8 cellular contexts compared by ENCODE assay signal in the genomic region with DNA sequence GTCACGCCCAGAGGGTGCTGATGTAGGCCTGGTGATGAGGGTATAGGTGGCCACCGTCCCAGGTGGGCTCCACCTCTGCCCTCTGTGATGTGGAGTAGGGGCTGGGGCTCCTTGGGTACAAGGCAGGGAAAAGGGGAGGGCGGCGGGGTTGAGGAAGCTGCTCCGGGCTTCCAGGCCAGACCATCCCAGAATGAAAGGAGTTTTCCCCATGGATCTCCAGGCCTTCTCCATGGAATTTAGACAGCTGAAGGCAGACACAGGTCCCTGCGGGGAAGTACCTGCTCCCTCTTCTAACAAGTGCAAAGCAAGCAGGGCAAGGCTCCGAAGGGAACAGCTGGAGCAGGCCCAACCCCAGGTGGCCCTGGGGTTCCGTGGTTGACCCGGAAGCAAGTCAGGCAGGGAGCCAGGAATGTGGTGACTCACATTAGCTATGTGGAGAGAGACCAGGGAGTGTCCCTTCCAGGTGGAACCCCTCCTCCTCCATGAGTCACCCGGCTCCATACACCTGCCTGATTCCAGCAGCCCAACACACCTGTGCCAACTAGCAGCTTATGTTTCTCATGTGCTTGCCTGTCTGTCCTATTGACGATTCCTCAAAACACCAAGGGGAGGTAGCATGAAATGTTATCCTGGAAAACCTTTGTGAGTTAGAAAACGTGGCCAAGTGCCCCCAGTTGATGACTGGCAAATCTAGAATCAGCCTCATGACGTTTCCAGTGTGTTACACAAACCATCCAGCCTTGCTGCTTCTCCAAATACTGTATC. TPM values are rescaled to one million over a fixed set of nuclear protein-coding genes. Genes with fewer than 3 reads are reported as not detected.
A peak's percentile ranks its signal among the peaks of the same experiment; 100 is the strongest.
DNase-seq lines count a peak whose midpoint lies in the region; ATAC-seq and TF ChIP-seq lines count a peak whose summit lies in the region.

No MANE protein-coding gene starts in this region.

- H3K27me3 ChIP-seq in CD4-positive, alpha-beta memory T cell (ENCODE audit: insufficient read depth, low read length) = no peaks in the 10 kb centered on the region
- H3K27me3 ChIP-seq in RWPE2 (ENCODE audit: insufficient read depth, poor library complexity, severe bottlenecking) (no peaks in the 10 kb centered on the region), muscle layer of colon (ENCODE audit: control insufficient read depth in 1 of 2, insufficient read depth in 2 of 2, low read length in 2 of 2) (no peaks in the 10 kb centered on the region)

- H3K36me3 ChIP-seq in CD4-positive, alpha-beta memory T cell (ENCODE audit: insufficient read depth, low read length) = no peaks in the 10 kb centered on the region
- H3K36me3 ChIP-seq in RWPE2 (ENCODE audit: low read depth) = no peaks in the 10 kb centered on the region
- no peaks in the 10 kb centered on the region for H3K36me3 ChIP-seq in muscle layer of colon (ENCODE audit: insufficient read depth, low read length)

- H3K4me3 Mint-ChIP-seq in CD4-positive, alpha-beta memory T cell = peak overlapping the region in 5 of 8 donors; percentile 27 to 88 (median 80)
- H3K4me3 Mint-ChIP-seq in effector memory CD8-positive, alpha-beta T cell = peak overlapping the region in 1 of 2 donors; percentile 87

- peak in 1 of 5 donors; percentile 71 for DNase-seq in CD4-positive, alpha-beta memory T cell
- peak; percentile 65 for DNase-seq in HuH-7 (ENCODE audit: low spot score)
- peak; percentile 99 for DNase-seq in RWPE2 (ENCODE audit: low spot score)
- no peak for DNase-seq in effector memory CD8-positive, alpha-beta T cell

- no peak overlapping the region for H3K4me3 ChIP-seq in CD4-positive, alpha-beta memory T cell (ENCODE audit: low read length in 2 of 2)
- no peak overlapping the region for H3K4me3 ChIP-seq in RWPE2 (ENCODE audit: severe bottlenecking)
- no peak overlapping the region for H3K4me3 ChIP-seq in muscle layer of colon (ENCODE audit: low read depth in 1 of 2, low read length in 2 of 2)

- no peak overlapping the region for H3K9ac ChIP-seq in muscle layer of colon (ENCODE audit: low read length)

- peak overlapping the region; percentile 49 for H3K27ac ChIP-seq in CD4-positive, alpha-beta memory T cell (ENCODE audit: low read depth, low read length)
- H3K27ac ChIP-seq in RWPE2 (ENCODE audit: poor library complexity, severe bottlenecking) (peak overlapping the region; percentile 88), muscle layer of colon (ENCODE audit: low read depth, low read length) (peak overlapping the region; percentile 72)

- no peaks in the 10 kb centered on the region for H3K9me3 ChIP-seq in CD4-positive, alpha-beta memory T cell (ENCODE audit: control insufficient read depth in 1 of 2, low read length in 2 of 2)
- H3K9me3 ChIP-seq in RWPE2 (ENCODE audit: severe bottlenecking) (no peaks in the 10 kb centered on the region), muscle layer of colon (ENCODE audit: low read length) (no peaks in the 10 kb centered on the region)

- POLR2A ChIA-PET in CD4-positive, alpha-beta memory T cell (lab: Charles Lee; ENCODE audit: partially characterized antibody) = interaction anchor here (0.5 to 4.1 kb wide), 8 partner anchors 8 to 263 kb away, joined by 3 to 21 read pairs (median 4); no protein-coding TSS in a partner anchor

- peak; percentile 66 for ATAC-seq in RWPE2 (ENCODE audit: low read depth)
- no peak for ATAC-seq in effector memory CD8-positive, alpha-beta T cell (replicated peaks)
- ATAC-seq in GM21529 (IDR thresholded peaks at IDR 0.05; ENCODE audit: unreplicated experiment) = no peak
- no peak for ATAC-seq in GM19324 (IDR thresholded peaks at IDR 0.05; ENCODE audit: low FRiP score, unreplicated experiment)
- no peak for ATAC-seq in HG03159 (IDR thresholded peaks at IDR 0.05; ENCODE audit: unreplicated experiment)

- peaks cover 0 to 4% of the 10 kb centered on the region in 2 donors for H3K27me3 Mint-ChIP-seq in CD4-positive, alpha-beta memory T cell
- peaks cover 0 to 5% of the 10 kb centered on the region in 2 donors for H3K27me3 Mint-ChIP-seq in effector memory CD8-positive, alpha-beta T cell

- H3K27ac Mint-ChIP-seq in CD4-positive, alpha-beta memory T cell = peak overlapping the region; percentile 94 to 98 (median 95)
- peak overlapping the region; percentile 92 to 94 for H3K27ac Mint-ChIP-seq in effector memory CD8-positive, alpha-beta T cell

- intact Hi-C loops in CD4-positive, alpha-beta memory T cell (cut with micrococcal nuclease) = loop anchor here (5.0 kb wide), 1 partner anchor 219 kb away; the partner anchor contains the start of gene SYNJ2

- no peak for TF ChIP-seq CTCF in RWPE2 (IDR thresholded peaks at IDR 0.05; ENCODE audit: poor library complexity, severe bottlenecking)

- H3K4me1 Mint-ChIP-seq in CD4-positive, alpha-beta memory T cell = peaks cover 43 to 69% (median 52%) of the 10 kb centered on the region in 4 donors
- peaks cover 31 to 42% of the 10 kb centered on the region in 2 donors for H3K4me1 Mint-ChIP-seq in effector memory CD8-positive, alpha-beta T cell (ENCODE audit: low read depth in 2 of 2)

- H3K4me1 ChIP-seq in CD4-positive, alpha-beta memory T cell (ENCODE audit: insufficient read depth, low read length) = peaks cover 56% of the 10 kb centered on the region
- H3K4me1 ChIP-seq in RWPE2 (ENCODE audit: insufficient read depth, poor library complexity, severe bottlenecking) (peaks cover 52% of the 10 kb centered on the region), muscle layer of colon (ENCODE audit: insufficient read depth, low read length) (peaks cover 36% of the 10 kb centered on the region)

- H3K36me3 Mint-ChIP-seq in CD4-positive, alpha-beta memory T cell = peaks cover 0 to 3% of the 10 kb centered on the region in 2 donors
- H3K36me3 Mint-ChIP-seq in effector memory CD8-positive, alpha-beta T cell (ENCODE audit: insufficient read depth) = peaks cover 18% of the 10 kb centered on the region

- CTCF ChIA-PET in CD4-positive, alpha-beta memory T cell (lab: Charles Lee; ENCODE audit: partially characterized antibody) = interaction anchor here (0.6 to 12.5 kb wide), 7 partner anchors 7 to 309 kb away, joined by 3 to 314 read pairs (median 5); no protein-coding TSS in a partner anchor

- H3K9me3 Mint-ChIP-seq in CD4-positive, alpha-beta memory T cell = no peaks in the 10 kb centered on the region
- H3K9me3 Mint-ChIP-seq in effector memory CD8-positive, alpha-beta T cell = no peaks in the 10 kb centered on the region

RNA-seq across cellular contexts. Expression of gene SNX9, which starts 59.7 kb away (rescaled TPM):
- 10 to 100 TPM; 21.5 to 21.9 TPM for total RNA-seq in CD4-positive, alpha-beta memory T cell
- 10 to 100 TPM; 12.9 to 19.4 TPM for polyA plus RNA-seq in CD4-positive, alpha-beta memory T cell

Comparison
In these comparisons a context has a peak if more than half of its experiments do, and no peak if none do; other contexts are left out.
1. DNase-seq: peak in HuH-7 (single experiment) and RWPE2 (single experiment); none in effector memory CD8-positive, alpha-beta T cell (0 of 3).
2. Peak in every context shown above with its lines, with median percentiles within 50 percentile points of each other: H3K27ac ChIP-seq.